In genomic region chr3:45659661-45660566, GRCh38 we compare ENCODE assay signal across 8 cellular contexts. TPM values are rescaled to one million over a fixed set of nuclear protein-coding genes. Genes with fewer than 3 reads are reported as not detected.
DNase-seq lines count a peak whose midpoint lies in the region; ATAC-seq and TF ChIP-seq lines count a peak whose summit lies in the region.

No MANE protein-coding gene starts in this region.

- DNase-seq in ACHN (peak; percentile 63), GM12864 (ENCODE audit: low read depth) (no peak), NCI-H82 treated with DMSO at 0.1 percent for 48 hours (lab: John Stamatoyannopoulos, UW; ENCODE audit: unreplicated experiment) (peak; percentile 30), glutamatergic neuron (peak; percentile 73), posterior cingulate gyrus (peak; percentile 39 to 96 (median 75)), GDM1 (lab: John Stamatoyannopoulos, UW) (no peak)

- H3K4me3 Mint-ChIP-seq in activated naive CD4-positive, alpha-beta T cell treated with anti-CD3 and anti-CD28 coated beads, Interleukin-2, amount 50 U/mL, for 24 hours, result no peak overlapping the region
- no peak overlapping the region for H3K4me3 Mint-ChIP-seq in glutamatergic neuron (ENCODE audit: unreplicated experiment)

- H3K9me3 Mint-ChIP-seq in activated naive CD4-positive, alpha-beta T cell treated with anti-CD3 and anti-CD28 coated beads, Interleukin-2, amount 50 U/mL, for 24 hours, result no peaks in the 10 kb centered on the region
- no peaks in the 10 kb centered on the region for H3K9me3 Mint-ChIP-seq in glutamatergic neuron (ENCODE audit: unreplicated experiment)

- intact Hi-C loops in posterior cingulate gyrus (cut with DNase I), result loop anchor here (5.0 kb wide), 3 partner anchors 68 to 623 kb away; partner anchors contain the start of genes LIMD1 and TMEM158

- H3K27ac Mint-ChIP-seq in activated naive CD4-positive, alpha-beta T cell treated with anti-CD3 and anti-CD28 coated beads, Interleukin-2, amount 50 U/mL, for 24 hours, result peak overlapping the region; percentile 46
- H3K27ac Mint-ChIP-seq in glutamatergic neuron (ENCODE audit: unreplicated experiment), result no peak overlapping the region

- no peaks in the 10 kb centered on the region for H3K27me3 Mint-ChIP-seq in activated naive CD4-positive, alpha-beta T cell treated with anti-CD3 and anti-CD28 coated beads, Interleukin-2, amount 50 U/mL, for 24 hours
- H3K27me3 Mint-ChIP-seq in glutamatergic neuron (ENCODE audit: unreplicated experiment), result no peaks in the 10 kb centered on the region

- no peaks in the 10 kb centered on the region for H3K36me3 Mint-ChIP-seq in activated naive CD4-positive, alpha-beta T cell treated with anti-CD3 and anti-CD28 coated beads, Interleukin-2, amount 50 U/mL, for 24 hours
- H3K36me3 Mint-ChIP-seq in glutamatergic neuron (ENCODE audit: unreplicated experiment), result no peaks in the 10 kb centered on the region

- ATAC-seq in HG03097 (IDR thresholded peaks at IDR 0.05; ENCODE audit: low FRiP score, unreplicated experiment), result no peak

- H3K4me3 ChIP-seq in GM12864 (ENCODE audit: low read depth, low read length), result no peak overlapping the region

- peaks cover 17% of the 10 kb centered on the region for H3K4me1 Mint-ChIP-seq in activated naive CD4-positive, alpha-beta T cell treated with anti-CD3 and anti-CD28 coated beads, Interleukin-2, amount 50 U/mL, for 24 hours
- no peaks in the 10 kb centered on the region for H3K4me1 Mint-ChIP-seq in glutamatergic neuron (ENCODE audit: low read depth, unreplicated experiment)

- in situ Hi-C loops in ACHN (cut with HindIII; ENCODE audit: low pct_ligation_motif_present, low pct_unique_long_range_greater_than_20kb, low sequenced_read_pairs), result loop anchor here (10.0 kb wide), 1 partner anchor 145 kb away; no protein-coding TSS in a partner anchor

- peak; percentile 98 for TF ChIP-seq CTCF in GM12864 (IDR thresholded peaks at IDR 0.05; ENCODE audit: low read depth, low read length, missing control alignments)
- TF ChIP-seq CTCF in glutamatergic neuron (IDR thresholded peaks at IDR 0.05; ENCODE audit: partially characterized antibody, unreplicated experiment), result peak; percentile 91

RNA-seq across cellular contexts. Expression of gene SACM1L, which starts 29.3 kb away (rescaled TPM):
- total RNA-seq in glutamatergic neuron (ENCODE audit: unreplicated experiment), result 59.2 TPM

Comparison
In these comparisons a context has a peak if more than half of its experiments do, and no peak if none do; other contexts are left out.
1. DNase-seq: peak in ACHN (single experiment), NCI-H82 treated with DMSO at 0.1 percent for 48 hours (single experiment), glutamatergic neuron (single experiment) and posterior cingulate gyrus (10 of 10); none in GM12864 (single experiment) and GDM1 (single experiment).